In the genomic region with DNA sequence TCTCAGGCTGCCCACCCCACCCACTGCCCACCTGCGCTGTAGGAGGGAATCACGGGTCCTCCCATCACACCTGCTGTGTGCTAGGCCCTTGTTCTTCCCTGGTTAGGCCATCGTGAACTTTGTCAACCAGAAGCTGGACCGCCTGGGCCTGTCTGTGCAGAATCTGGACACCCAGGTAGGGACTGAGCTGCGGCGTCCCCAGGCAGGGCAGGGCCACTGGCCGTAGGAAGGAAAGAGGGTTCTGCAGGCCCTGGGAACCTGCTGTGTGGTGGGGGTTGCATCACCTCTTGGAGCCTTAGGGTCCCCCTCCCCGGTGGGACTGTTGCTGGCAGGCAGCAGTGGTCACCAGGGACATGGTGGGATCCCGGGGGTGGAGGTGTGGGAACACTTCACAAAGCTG, we compare ENCODE assay signal across 14 cellular contexts. TPM values are rescaled to one million over a fixed set of nuclear protein-coding genes. Genes with fewer than 3 reads are reported as not detected.
DNase-seq lines count a peak whose midpoint lies in the region; ATAC-seq, FAIRE-seq and TF ChIP-seq lines count a peak whose summit lies in the region.
"Had no signal": no experiment of that assay in that cellular context is flagged by ENCODE, and none has a peak within 500 bp of the region (broad histone marks: within the 10 kb centered on the region; RNA-seq: fewer than 3 reads in every experiment).

No MANE protein-coding gene starts in this region.

- no peak overlapping the region for H3K9ac ChIP-seq in H1 (replicated peaks in 1 of 4; ENCODE audit: extremely low read depth in 1 of 4, low read depth in 3 of 4, low read length in 3 of 4)

- H2BK5ac ChIP-seq in H1 (ENCODE audit: low read depth, low read length): 0 out of 2 replicates have a peak overlapping the region, but pooled peaks have one; percentile 35

- H2BK120ac ChIP-seq in H1 (replicated peaks; ENCODE audit: low read depth, low read length): no peak overlapping the region

- no peak overlapping the region for H2BK12ac ChIP-seq in H1 (ENCODE audit: low read depth, low read length)

- no peak for TF ChIP-seq POLR2A in H1 (IDR thresholded peaks at IDR 0.05; ENCODE audit: control extremely low read depth in 1 of 2, low read depth in 2 of 2, low read length in 2 of 2)

- no peak overlapping the region for H4K91ac ChIP-seq in H1 (replicated peaks; ENCODE audit: insufficient read length, low read length)

- H3K27me3 ChIP-seq in right atrium auricular region (no peaks in the 10 kb centered on the region), H1 (replicated peaks in 1 of 4; ENCODE audit: control insufficient read depth in 3 of 4, extremely low read depth in 1 of 4, insufficient read depth in 3 of 4, low read length in 3 of 4) (no peaks in the 10 kb centered on the region)

- peak overlapping the region; percentile 95; the same call in 1 of the 2 replicates for H2BK15ac ChIP-seq in H1 (ENCODE audit: low read length)

- H3K4me2 ChIP-seq in H1 (ENCODE audit: insufficient read depth in 1 of 2, low read depth in 2 of 2, low read length in 2 of 2): no peak overlapping the region

- POLR2A ChIA-PET in H1 (lab: Charles Lee; ENCODE audit: partially characterized antibody): interaction anchor here (0.6 to 1.3 kb wide), 3 partner anchors 11 to 348 kb away, joined by 3 to 8 read pairs (median 3); no protein-coding TSS in a partner anchor

- no peak overlapping the region for H3K23ac ChIP-seq in H1 (ENCODE audit: insufficient read length)

- DNase-seq in Right ventricle myocardium inferior (ENCODE audit: missing footprints): peak; percentile 42
- DNase-seq in right atrium auricular region (ENCODE audit: low spot score): no peak
- no peak for DNase-seq in H1 (ENCODE audit: low read depth in 1 of 2, low spot score in 2 of 2)
- peak; percentile 45 for DNase-seq in posterior vena cava (ENCODE audit: low spot score)
- no peak for DNase-seq in NCI-H2227 (lab: John Stamatoyannopoulos, UW; ENCODE audit: unreplicated experiment)
- no peak for DNase-seq in ecto neural progenitor cell (ENCODE audit: low spot score)
- DNase-seq: 8988T; CD4-positive, alpha-beta memory T cell; DMS79 treated with DMSO at 0.1 percent for 48 hours; GF-D8; GOT3 had no signal

- no peak overlapping the region for H2AFZ ChIP-seq in H1 (ENCODE audit: low read length)

- FAIRE-seq in H1 (lab: Jason Lieb, UNC): no peak

- CTCF ChIA-PET in H1 (lab: Charles Lee; ENCODE audit: partially characterized antibody): interaction anchor here (0.5 to 1.4 kb wide), 5 partner anchors 23 to 1084 kb away, joined by 3 read pairs; no protein-coding TSS in a partner anchor

- H4K20me1 ChIP-seq in H1 (replicated peaks in 1 of 2; ENCODE audit: control insufficient read depth in 1 of 2, insufficient read depth in 2 of 2, low read length in 2 of 2): peaks cover 0 to 5% of the 10 kb centered on the region in 2 experiments

- H3K18ac ChIP-seq in H1 (ENCODE audit: extremely low read depth, low read length): no peak overlapping the region; the same call in 1 of the 2 replicates

- no peak overlapping the region for H4K8ac ChIP-seq in H1 (ENCODE audit: extremely low read depth, insufficient read depth, low read length)

- no peaks in the 10 kb centered on the region for H3K79me2 ChIP-seq in H1 (ENCODE audit: control insufficient read depth in 1 of 2, insufficient read depth in 2 of 2, low read length in 2 of 2)

- no peaks in the 10 kb centered on the region for H3K36me3 ChIP-seq in right atrium auricular region
- no peaks in the 10 kb centered on the region for H3K36me3 ChIP-seq in H1 (ENCODE audit: control insufficient read depth in 2 of 4, insufficient read depth in 4 of 4, low read length in 3 of 4)
- H3K36me3 ChIP-seq: HAP-1 had no signal

- H3K14ac ChIP-seq in H1 (ENCODE audit: insufficient read length): no peak overlapping the region

- peak overlapping the region; percentile 53; the same call in 1 of the 2 replicates for H2AK5ac ChIP-seq in H1 (ENCODE audit: low read depth, low read length)

- no peak overlapping the region for H4K5ac ChIP-seq in H1 (ENCODE audit: insufficient read length, low read depth, low read length)

- no peaks in the 10 kb centered on the region for H3K4me1 ChIP-seq in right atrium auricular region
- H3K4me1 ChIP-seq in H1 (replicated peaks in 1 of 4; ENCODE audit: control insufficient read depth in 3 of 4, insufficient read depth in 4 of 4, low read length in 3 of 4): peaks cover 0 to 7% (median 0%) of the 10 kb centered on the region in 4 experiments; a peak in 4 of 7 replicates
- H3K4me1 ChIP-seq: HAP-1 had no signal

- H3K23me2 ChIP-seq in H1 (ENCODE audit: low read depth, low read length): peaks cover 13% of the 10 kb centered on the region; the same call in 1 of the 2 replicates

- H3K9me3 ChIP-seq in right atrium auricular region (no peaks in the 10 kb centered on the region), H1 (ENCODE audit: insufficient read depth in 2 of 2, low read depth in 1 of 2, low read length in 1 of 2) (no peaks in the 10 kb centered on the region)
- H3K9me3 ChIP-seq: HAP-1 had no signal

- no peak for TF ChIP-seq CTCF in right atrium auricular region (IDR thresholded peaks at IDR 0.05)
- TF ChIP-seq CTCF in H1 (IDR thresholded peaks at IDR 0.05; ENCODE audit: control extremely low read depth in 1 of 3, insufficient read depth in 1 of 3, low read depth in 1 of 3, low read length in 3 of 3): no peak

- TF ChIP-seq EP300 in H1 (IDR thresholded peaks at IDR 0.05; ENCODE audit: borderline replicate concordance in 1 of 2, low read depth in 2 of 2, low read length in 2 of 2): no peak

- intact Hi-C loops in Right ventricle myocardium inferior (cut with DNase I) (no loop called here), posterior vena cava (cut with DNase I) (no loop called here)

- H2BK20ac ChIP-seq in H1 (ENCODE audit: low read length): 0 out of 2 replicates have a peak overlapping the region, but pooled peaks have one; percentile 72

- ATAC-seq in Right ventricle myocardium inferior (no peak), GM19463 (IDR thresholded peaks at IDR 0.05; ENCODE audit: unreplicated experiment) (no peak)

- no peak for TF ChIP-seq RAD21 in H1 (IDR thresholded peaks at IDR 0.05 in 1 of 2, conservative IDR thresholded peaks at IDR 0.05 in 1 of 2; ENCODE audit: low read depth in 2 of 2, low read length in 2 of 2)

- H3K27ac ChIP-seq in right atrium auricular region (no peak overlapping the region), H1 (ENCODE audit: low read depth, low read length) (no peak overlapping the region)
- H3K27ac ChIP-seq: C4-2B had no signal

- H3K79me1 ChIP-seq in H1 (ENCODE audit: low read depth, low read length): no peaks in the 10 kb centered on the region

- no peak overlapping the region for H3K4me3 ChIP-seq in right atrium auricular region
- no peak overlapping the region for H3K4me3 ChIP-seq in H1 (ENCODE audit: extremely low read depth in 1 of 4, insufficient read depth in 2 of 4, low read depth in 3 of 4, low read length in 4 of 4)
- H3K4me3 ChIP-seq: HAP-1 had no signal

- H3K56ac ChIP-seq in H1 (replicated peaks; ENCODE audit: insufficient read length, low read depth, low read length): no peak overlapping the region

- 92% methylated on average over 9 of the region's 9 CpGs; no CpG with 5 or more reads in 1 of the 2 experiments for WGBS in H1 (ENCODE audit: extremely low coverage in 1 of 2, insufficient coverage in 1 of 2, insufficient read length in 1 of 2, insufficient replicate concordance in 2 of 2, low coverage in 1 of 2, low lambda C conversion rate in 2 of 2, missing lambda C conversion rate in 1 of 2), 2 experiments

- no peak overlapping the region for H3K4ac ChIP-seq in H1 (replicated peaks; ENCODE audit: insufficient read length, low read depth, low read length)

TF ChIP-seq in H1, 55 proteins besides CTCF, POLR2A, EP300 and RAD21:
- TF ChIP-seq, protein P1, sequence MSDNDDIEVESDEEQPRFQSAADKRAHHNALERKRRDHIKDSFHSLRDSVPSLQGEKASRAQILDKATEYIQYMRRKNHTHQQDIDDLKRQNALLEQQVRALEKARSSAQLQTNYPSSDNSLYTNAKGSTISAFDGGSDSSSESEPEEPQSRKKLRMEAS (IDR thresholded peaks at IDR 0.05): no peak
- TF ChIP-seq NRF1 (IDR thresholded peaks at IDR 0.05; ENCODE audit: low read depth, low read length): no peak
- no peak for TF ChIP-seq CBX5 (IDR thresholded peaks at IDR 0.05; ENCODE audit: low read depth, low read length)
- TF ChIP-seq HDAC6 (IDR thresholded peaks at IDR 0.05; ENCODE audit: low read depth, low read length): no peak
- TF ChIP-seq TCF12 (IDR thresholded peaks at IDR 0.05; ENCODE audit: low read depth, low read length): no peak
- no peak for TF ChIP-seq NANOG (IDR thresholded peaks at IDR 0.05; ENCODE audit: insufficient read depth, low read depth, low read length, poor library complexity, severe bottlenecking)
- TF ChIP-seq, protein P2, sequence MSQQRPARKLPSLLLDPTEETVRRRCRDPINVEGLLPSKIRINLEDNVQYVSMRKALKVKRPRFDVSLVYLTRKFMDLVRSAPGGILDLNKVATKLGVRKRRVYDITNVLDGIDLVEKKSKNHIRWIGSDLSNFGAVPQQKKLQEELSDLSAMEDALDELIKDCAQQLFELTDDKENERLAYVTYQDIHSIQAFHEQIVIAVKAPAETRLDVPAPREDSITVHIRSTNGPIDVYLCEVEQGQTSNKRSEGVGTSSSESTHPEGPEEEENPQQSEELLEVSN (IDR thresholded peaks at IDR 0.05): no peak
- TF ChIP-seq EZH2 (IDR thresholded peaks at IDR 0.05; ENCODE audit: low read depth, low read length, severe bottlenecking): no peak
- TF ChIP-seq RXRA (IDR thresholded peaks at IDR 0.05; ENCODE audit: insufficient read depth, low read depth, low read length): no peak
- no peak for TF ChIP-seq GABPA (IDR thresholded peaks at IDR 0.05; ENCODE audit: borderline replicate concordance, insufficient read depth, low read length)
- no peak for TF ChIP-seq TBP (IDR thresholded peaks at IDR 0.05; ENCODE audit: low read depth, low read length)

RNA-seq across cellular contexts. Expression of a gene that starts 15.5 kb away (rescaled TPM):
- total RNA-seq in Right ventricle myocardium inferior (3.1 TPM), right atrium auricular region (1 to 10 TPM; 2.1 to 7.2 TPM), posterior vena cava (10 to 100 TPM in 1 of 2 donors, 1 to 10 TPM in 1; 9.8 to 14.7 TPM)
- 0.37 and 0.50 TPM in 2 replicates for total RNA-seq in H1 (2021; fragmentation: NEBNext Ultra II Directional; extraction: Animal tissue kit (Norgen Biotek cat#: 25700))
- 0.80 and 1.5 TPM in 2 replicates for polyA plus RNA-seq in H1 (2011; rRNA removed)
- 1.7 TPM for polyA plus RNA-seq in H1 (2011; cell fraction: cytosol; rRNA removed)
- 3.1 TPM for polyA plus RNA-seq in H1 (2011; cell fraction: nucleus; rRNA removed)
- 0.17 to 0.80 TPM (median 0.41 TPM) in 4 replicates for polyA plus RNA-seq in H1 (2012, experiment 1 of 2)
- 0.45 TPM for polyA plus RNA-seq in H1 (2012, experiment 2 of 2)
- polyA plus RNA-seq in H1 (2013, experiment 1 of 2): 0.95 TPM
- polyA plus RNA-seq in H1 (2013, experiment 2 of 2): 0.42 TPM
- 0.60 and 0.93 TPM in 2 replicates for polyA minus RNA-seq in H1 (2011; rRNA and poly(A)+ RNA removed)
- 0.81 TPM for polyA minus RNA-seq in H1 (2011; cell fraction: cytosol; rRNA and poly(A)+ RNA removed)
- polyA minus RNA-seq in H1 (2011; cell fraction: nucleus; rRNA and poly(A)+ RNA removed): 1.5 TPM

Comparison
In these comparisons a context has a peak if more than half of its experiments do, and no peak if none do; other contexts are left out.
1. DNase-seq: peak in Right ventricle myocardium inferior (single experiment) and posterior vena cava (single experiment); none in right atrium auricular region (single experiment), H1 (0 of 2), NCI-H2227 (single experiment) and ecto neural progenitor cell (single experiment).